ENCODE assay signal across 23 cellular contexts in the genomic region with DNA sequence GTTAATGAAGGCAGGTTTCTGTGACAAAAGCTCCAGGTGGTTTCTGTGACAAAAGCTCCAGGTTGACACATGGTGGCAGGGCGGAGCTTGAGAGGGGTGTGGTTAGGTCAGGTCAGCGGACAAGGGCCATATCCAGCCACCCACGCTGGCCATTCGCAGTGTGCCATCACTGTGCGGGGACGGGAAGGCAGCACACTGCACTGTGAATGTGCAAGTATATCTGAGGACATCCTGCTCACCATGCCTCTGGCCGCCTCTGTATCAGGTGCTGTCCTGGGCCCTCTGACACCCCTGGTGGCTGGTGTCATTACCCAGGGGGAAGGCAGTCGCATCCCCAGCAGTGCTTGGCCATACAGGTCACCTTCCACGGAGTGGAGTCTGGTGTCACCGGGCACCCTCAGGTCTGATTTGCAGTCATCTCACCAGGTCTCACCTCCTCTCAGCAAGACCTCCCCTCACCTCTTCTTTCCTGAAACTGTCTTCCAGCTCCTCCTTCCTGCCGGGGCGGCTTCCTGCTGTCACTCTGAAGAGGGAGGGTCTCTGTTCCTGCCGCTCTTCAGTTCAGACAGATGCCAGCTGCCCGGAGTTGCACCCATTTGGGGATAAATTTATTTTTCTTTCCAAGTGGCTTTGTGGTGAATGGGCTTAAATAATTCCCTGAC. TPM values are rescaled to one million over a fixed set of nuclear protein-coding genes. Genes with fewer than 3 reads are reported as not detected.
A peak's percentile ranks its signal among the peaks of the same experiment; 100 is the strongest.
DNase-seq lines count a peak whose midpoint lies in the region; ATAC-seq and TF ChIP-seq lines count a peak whose summit lies in the region.
"Had no signal": no experiment of that assay in that cellular context is flagged by ENCODE, and none has a peak within 500 bp of the region (broad histone marks: within the 10 kb centered on the region; RNA-seq: fewer than 3 reads in every experiment).

No MANE protein-coding gene starts in this region.

- no peak overlapping the region for H3K27ac ChIP-seq in neural progenitor cell
- H3K27ac ChIP-seq: heart left ventricle, KMS-11 had no signal

- no peaks in the 10 kb centered on the region for H3K27me3 ChIP-seq in neural progenitor cell
- H3K27me3 ChIP-seq: heart left ventricle had no signal

- H3K4me3 Mint-ChIP-seq in endothelial cell (ENCODE audit: unreplicated experiment) (no peak overlapping the region), neural progenitor cell (no peak overlapping the region)
- H3K4me3 Mint-ChIP-seq in activated CD4-positive, alpha-beta memory T cell treated with anti-CD3 and anti-CD28 coated beads, Interleukin-2, amount 10 ng/mL, durations not matched to agents 7 days and 5 days, result no peak overlapping the region
- H3K4me3 Mint-ChIP-seq: CD4-positive, alpha-beta T cell; memory B cell; natural killer cell had no signal

- H3K9me3 Mint-ChIP-seq in endothelial cell (ENCODE audit: unreplicated experiment), result no peaks in the 10 kb centered on the region
- H3K9me3 Mint-ChIP-seq in neural progenitor cell, result peaks cover 15% of the 10 kb centered on the region
- no peaks in the 10 kb centered on the region for H3K9me3 Mint-ChIP-seq in activated CD4-positive, alpha-beta memory T cell treated with anti-CD3 and anti-CD28 coated beads, Interleukin-2, amount 10 ng/mL, durations not matched to agents 7 days and 5 days
- H3K9me3 Mint-ChIP-seq: CD4-positive, alpha-beta T cell; natural killer cell had no signal

- CTCF ChIA-PET in activated CD4-positive, alpha-beta memory T cell treated with anti-CD3 and anti-CD28 coated beads, Interleukin-2, amount 10 ng/mL, durations not matched to agents 7 days and 5 days (lab: Charles Lee), result no interaction called here

- DNase-seq in GM12864 (ENCODE audit: low read depth) (no peak), NCI-H69 (lab: John Stamatoyannopoulos, UW) (peak; percentile 70), endothelial cell (ENCODE audit: low spot score) (peak; percentile 17), neural progenitor cell (ENCODE audit: low spot score) (no peak)
- DNase-seq in stimulated activated naive CD4-positive, alpha-beta T cell treated with Interleukin-2 at 50 U/mL for 16 hours (lab: John Stamatoyannopoulos, UW), result no peak
- DNase-seq in activated CD4-positive, alpha-beta memory T cell treated with anti-CD3 and anti-CD28 coated beads, Interleukin-2, amount 10 ng/mL, durations not matched to agents 7 days and 5 days, result no peak
- no peak for DNase-seq in activated CD8-positive, alpha-beta memory T cell treated with anti-CD3 and anti-CD28 coated beads, Interleukin-2, amount 50 U/mL, for 48 hours
- DNase-seq: activated CD4-positive, alpha-beta T cell treated with anti-CD3 and anti-CD28 coated beads, Interleukin-2, amount 50 U/mL, for 4 hours; activated gamma-delta T cell treated with Interleukin-2 at 50 U/mL for 16 hours; activated T-cell treated with anti-CD3 and anti-CD28 coated beads for 4 hours; CD4-positive, alpha-beta T cell; effector memory CD4-positive, alpha-beta T cell; natural killer cell; NCI-H1092; NCI-H524 treated with DMSO at 0.1 percent for 48 hours; OCI-M1; SHP77 treated with DMSO at 0.1 percent for 48 hours; small intestine; stimulated activated CD4-positive, alpha-beta T cell treated with anti-CD3 and anti-CD28 coated beads, Interleukin-4, amount 100 ng/mL, for 1 hour had no signal

- H3K4me1 ChIP-seq in neural progenitor cell, result peaks cover 38% of the 10 kb centered on the region

- no peak overlapping the region for H2AFZ ChIP-seq in neural progenitor cell (replicated peaks)

- H3K36me3 Mint-ChIP-seq in endothelial cell (ENCODE audit: low read depth, unreplicated experiment) (peaks cover 15% of the 10 kb centered on the region), neural progenitor cell (peaks cover 8% of the 10 kb centered on the region)
- H3K36me3 Mint-ChIP-seq in activated CD4-positive, alpha-beta memory T cell treated with anti-CD3 and anti-CD28 coated beads, Interleukin-2, amount 10 ng/mL, durations not matched to agents 7 days and 5 days (ENCODE audit: low read depth), result peaks cover 3% of the 10 kb centered on the region
- H3K36me3 Mint-ChIP-seq: natural killer cell had no signal

- TF ChIP-seq CTCF in GM12864 (IDR thresholded peaks at IDR 0.05; ENCODE audit: low read depth, low read length, missing control alignments), result peak; percentile 11
- TF ChIP-seq CTCF in endothelial cell (IDR thresholded peaks at IDR 0.05; ENCODE audit: unreplicated experiment), result no peak
- TF ChIP-seq CTCF in neural progenitor cell (IDR thresholded peaks at IDR 0.05), result peak; percentile 18

- H3K4me1 Mint-ChIP-seq in endothelial cell (ENCODE audit: unreplicated experiment) (peaks cover 16% of the 10 kb centered on the region), neural progenitor cell (peaks cover 32% of the 10 kb centered on the region)
- no peaks in the 10 kb centered on the region for H3K4me1 Mint-ChIP-seq in activated CD4-positive, alpha-beta memory T cell treated with anti-CD3 and anti-CD28 coated beads, Interleukin-2, amount 10 ng/mL, durations not matched to agents 7 days and 5 days
- H3K4me1 Mint-ChIP-seq: memory B cell, natural killer cell had no signal

- H3K4me3 ChIP-seq in GM12864 (ENCODE audit: low read depth, low read length), result no peak overlapping the region
- no peak overlapping the region for H3K4me3 ChIP-seq in neural progenitor cell
- H3K4me3 ChIP-seq: heart left ventricle had no signal

- no peaks in the 10 kb centered on the region for H3F3A ChIP-seq in neural progenitor cell (ENCODE audit: low read depth)

- peaks cover 8% of the 10 kb centered on the region for H4K20me1 ChIP-seq in neural progenitor cell (ENCODE audit: low read depth)

- H3K4me2 ChIP-seq in neural progenitor cell, result no peak overlapping the region
- H3K4me2 ChIP-seq: KMS-11 had no signal

- H3K79me2 ChIP-seq in neural progenitor cell (ENCODE audit: low read depth), result peaks cover 8% of the 10 kb centered on the region

- H3K27me3 Mint-ChIP-seq in endothelial cell (ENCODE audit: unreplicated experiment) (peaks cover 1% of the 10 kb centered on the region), neural progenitor cell (ENCODE audit: insufficient read depth, low read depth) (no peaks in the 10 kb centered on the region)
- no peaks in the 10 kb centered on the region for H3K27me3 Mint-ChIP-seq in activated CD4-positive, alpha-beta memory T cell treated with anti-CD3 and anti-CD28 coated beads, Interleukin-2, amount 10 ng/mL, durations not matched to agents 7 days and 5 days
- H3K27me3 Mint-ChIP-seq: CD4-positive, alpha-beta T cell; memory B cell had no signal

- POLR2A ChIA-PET in activated CD4-positive, alpha-beta memory T cell treated with anti-CD3 and anti-CD28 coated beads, Interleukin-2, amount 10 ng/mL, durations not matched to agents 7 days and 5 days (lab: Charles Lee), result no interaction called here

- no peak for ATAC-seq in HG03159 (IDR thresholded peaks at IDR 0.05; ENCODE audit: unreplicated experiment)
- ATAC-seq: natural killer cell had no signal

- H3K27ac Mint-ChIP-seq in endothelial cell (ENCODE audit: unreplicated experiment) (peak overlapping the region; percentile 52), neural progenitor cell (peak overlapping the region; percentile 90)
- H3K27ac Mint-ChIP-seq in activated CD4-positive, alpha-beta memory T cell treated with anti-CD3 and anti-CD28 coated beads, Interleukin-2, amount 10 ng/mL, durations not matched to agents 7 days and 5 days, result no peak overlapping the region
- H3K27ac Mint-ChIP-seq: CD4-positive, alpha-beta T cell; memory B cell; natural killer cell had no signal

- H3K9me3 ChIP-seq in neural progenitor cell (ENCODE audit: low read depth), result no peaks in the 10 kb centered on the region

- H3K36me3 ChIP-seq in neural progenitor cell, result no peaks in the 10 kb centered on the region

- H3K9ac ChIP-seq in neural progenitor cell, result no peak overlapping the region
- H3K9ac ChIP-seq: KMS-11 had no signal

RNA-seq across cellular contexts. Expression of a gene that starts 34.9 kb away (rescaled TPM):
- total RNA-seq in endothelial cell (ENCODE audit: unreplicated experiment) (51.5 TPM), neural progenitor cell (ENCODE audit: low replicate concordance) (14.7 and 17.6 TPM in 2 replicates)
- 1 to 10 TPM; 4.9 to 5.1 TPM for total RNA-seq in activated CD4-positive, alpha-beta memory T cell treated with anti-CD3 and anti-CD28 coated beads, Interleukin-2, amount 10 ng/mL, durations not matched to agents 7 days and 5 days

Comparison
In these comparisons a context has a peak if more than half of its experiments do, and no peak if none do; other contexts are left out.
1. DNase-seq: peak in NCI-H69 (single experiment) and endothelial cell (single experiment); none in GM12864 (single experiment), neural progenitor cell (single experiment), stimulated activated naive CD4-positive, alpha-beta T cell treated with Interleukin-2 at 50 U/mL for 16 hours (single experiment), activated CD4-positive, alpha-beta memory T cell treated with anti-CD3 and anti-CD28 coated beads, Interleukin-2, amount 10 ng/mL, durations not matched to agents 7 days and 5 days (single experiment) and activated CD8-positive, alpha-beta memory T cell treated with anti-CD3 and anti-CD28 coated beads, Interleukin-2, amount 50 U/mL, for 48 hours (single experiment).